In the genomic region with DNA sequence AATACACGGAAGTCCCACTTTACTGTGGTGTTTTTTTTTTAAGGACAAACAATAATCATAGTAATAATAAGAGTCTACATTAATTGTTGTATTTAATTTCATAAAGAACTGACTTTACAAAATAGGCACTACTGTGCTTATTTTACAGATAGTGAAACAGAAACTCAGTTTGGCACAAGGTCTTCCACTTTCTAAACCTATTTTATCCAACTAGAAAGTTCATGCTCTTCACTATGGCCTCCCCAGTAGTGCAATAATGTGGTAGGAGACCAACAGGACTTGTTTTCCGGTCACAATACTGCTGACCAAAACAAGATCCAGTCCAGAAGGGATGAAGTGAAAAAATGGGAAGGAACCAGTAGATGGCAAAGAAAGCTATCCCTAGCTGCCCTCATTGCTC, we compare ENCODE assay signal across 31 cellular contexts.
"Had no signal": no experiment of that assay in that cellular context is flagged by ENCODE, and none has a peak within 500 bp of the region (broad histone marks: within the 10 kb centered on the region; RNA-seq: fewer than 3 reads in every experiment).

No MANE protein-coding gene starts in this region.

- H3K27me3 ChIP-seq: adrenal gland, body of pancreas, brain microvascular endothelial cell, breast epithelium had no signal

- H3K36me3 ChIP-seq: adrenal gland, brain microvascular endothelial cell, breast epithelium had no signal

- H3K4me1 ChIP-seq: adrenal gland, body of pancreas, breast epithelium had no signal

- DNase-seq: activated B cell treated with CpG ODN at 0.5 μM for 24 hours; activated CD4-positive, alpha-beta memory T cell treated with anti-CD3 and anti-CD28 coated beads for 36 hours; activated CD4-positive, alpha-beta T cell treated with anti-CD3 and anti-CD28 coated beads for 4 hours; activated CD4-positive, alpha-beta T cell treated with anti-CD3 and anti-CD28 coated beads, Interleukin-2, amount 10 ng/mL, durations not matched to agents 24 days and 14 days; activated CD4-positive, alpha-beta T cell treated with anti-CD3 and anti-CD28 coated beads, Interleukin-2, amount 50 U/mL, for 1 hour; activated CD4-positive, alpha-beta T cell treated with anti-CD3 and anti-CD28 coated beads, Interleukin-2, amount 50 U/mL, for 4 hours; activated CD4-positive, CD25-positive, alpha-beta regulatory T cell treated with anti-CD3 and anti-CD28 coated beads, Interleukin-2, amount 50 U/mL, for 72 hours; activated CD8-positive, alpha-beta memory T cell treated with anti-CD3 and anti-CD28 coated beads, Interleukin-2, amount 50 U/mL, for 4 hours; activated CD8-positive, alpha-beta T cell treated with anti-CD3 and anti-CD28 coated beads for 36 hours; activated effector memory CD4-positive, alpha-beta T cell treated with anti-CD3 and anti-CD28 coated beads, Interleukin-2, amount 50 U/mL, for 16 hours; activated gamma-delta T cell treated with Interleukin-2 at 50 U/mL for 16 hours; activated naive CD4-positive, alpha-beta T cell; activated naive CD4-positive, alpha-beta T cell treated with anti-CD3 and anti-CD28 coated beads for 36 hours; activated naive CD4-positive, alpha-beta T cell treated with anti-CD3 and anti-CD28 coated beads, Interleukin-2, amount 50 U/mL, for 16 hours; activated naive CD8-positive, alpha-beta T cell treated with anti-CD3 and anti-CD28 coated beads for 36 hours; activated T-cell treated with anti-CD3 and anti-CD28 coated beads for 4 hours; activated T-cell treated with anti-CD3 and anti-CD28 coated beads, Interleukin-2, amount 50 U/mL, for 1 hour; activated T-cell treated with anti-CD3 and anti-CD28 coated beads, Interleukin-2, amount 50 U/mL, for 4 hours; activated T-cell treated with anti-CD3 and anti-CD28 coated beads, Interleukin-2, amount 50 U/mL, for 72 hours; adrenal gland; amniotic stem cell; aorta; body of pancreas; brain microvascular endothelial cell; central memory CD4-positive, alpha-beta T cell; T-helper 9 cell had no signal

- H3K27ac ChIP-seq: adrenal gland, body of pancreas, brain microvascular endothelial cell, breast epithelium, coronary artery, VCaP had no signal

- ATAC-seq: activated CD8-positive, alpha-beta T cell treated with anti-CD3 and anti-CD28 coated beads for 36 hours; activated naive CD4-positive, alpha-beta T cell treated with anti-CD3 and anti-CD28 coated beads, Interleukin-2, amount 50 U/mL, for 72 hours; activated T-cell treated with anti-CD3 and anti-CD28 coated beads, Interleukin-2, amount 50 U/mL, for 4 hours; activated T-cell treated with anti-CD3 and anti-CD28 coated beads, Interleukin-2, amount 50 U/mL, for 72 hours; activated T-helper 17 cell treated with anti-CD3 and anti-CD28 coated beads, Interleukin-2, amount 50 U/mL, for 72 hours; body of pancreas had no signal

- H3K4me3 ChIP-seq: adrenal gland, body of pancreas, breast epithelium, coronary artery had no signal
